18 cellular contexts compared by ENCODE assay signal in the genomic region with DNA sequence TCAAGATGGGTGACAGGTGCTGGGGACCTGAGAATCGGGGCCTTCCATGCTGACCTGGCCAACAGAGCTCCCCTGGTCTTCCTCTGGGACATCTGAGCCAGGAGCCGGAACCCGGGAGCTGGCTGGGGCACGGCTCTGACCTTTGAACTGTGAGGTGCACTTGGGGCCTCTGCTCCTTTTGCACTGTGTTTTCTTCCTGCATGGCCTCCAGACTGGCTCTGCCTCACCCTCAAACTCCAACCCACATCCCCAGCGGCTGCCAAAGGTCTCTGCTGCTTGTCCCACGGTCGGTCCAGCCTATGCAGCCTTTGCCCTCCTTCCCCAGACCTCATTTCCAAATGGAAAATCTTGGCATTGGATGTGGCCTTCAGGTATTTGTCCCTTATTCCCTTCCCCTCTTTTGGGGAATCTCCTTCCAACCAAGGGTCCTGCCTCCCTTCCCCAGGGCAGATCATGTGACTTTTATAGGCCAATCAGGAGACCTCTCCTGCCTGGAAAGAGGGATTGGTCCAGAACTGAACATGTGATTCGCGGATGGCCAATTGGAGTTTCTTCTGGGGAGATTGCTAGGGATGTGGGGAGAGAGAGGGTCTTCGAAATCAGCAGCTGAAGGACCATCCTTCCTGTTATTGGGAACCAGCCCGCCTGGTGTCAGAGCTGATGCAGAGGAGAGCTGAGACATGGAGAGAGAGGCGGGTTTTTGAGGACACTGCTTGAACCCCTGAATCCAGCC.
A peak's percentile ranks its signal among the peaks of the same experiment; 100 is the strongest.
DNase-seq lines count a peak whose midpoint lies in the region; ATAC-seq, FAIRE-seq and TF ChIP-seq lines count a peak whose summit lies in the region.
"Had no signal": no experiment of that assay in that cellular context is flagged by ENCODE, and none has a peak within 500 bp of the region (broad histone marks: within the 10 kb centered on the region; RNA-seq: fewer than 3 reads in every experiment).

No MANE protein-coding gene starts in this region.

- H3K4me1 ChIP-seq in A549 = peaks cover 11% of the 10 kb centered on the region; the same call in 2 of the 3 replicates
- H3K4me1 ChIP-seq in neuronal stem cell (ENCODE audit: control insufficient read depth in 2 of 2, insufficient read depth in 1 of 2, low read depth in 1 of 2, low read length in 2 of 2) = peaks cover 4 to 12% of the 10 kb centered on the region in 2 donors

- no peak for TF ChIP-seq EP300 in A549 (IDR thresholded peaks at IDR 0.05)

- peak overlapping the region; percentile 1 for H2BK15ac ChIP-seq in neuronal stem cell (ENCODE audit: low read length)

- FAIRE-seq in A549 (lab: Jason Lieb, UNC) = no peak

- no peak overlapping the region for H4K91ac ChIP-seq in neuronal stem cell (ENCODE audit: low read depth, low read length, poor library complexity)

- H3K9me3 ChIP-seq in A549 (no peaks in the 10 kb centered on the region), neuronal stem cell (replicated peaks in 1 of 2; ENCODE audit: control insufficient read depth in 2 of 2, insufficient read depth in 1 of 2, low read depth in 1 of 2, low read length in 2 of 2) (peaks cover 0 to 2% of the 10 kb centered on the region in 2 donors)
- H3K9me3 ChIP-seq: Caco-2 had no signal

- WGBS in A549 (ENCODE audit: missing lambda C conversion rate) = 59% methylated on average over 12 of the region's 12 CpGs
- no CpG with 5 or more reads among the region's 12 CpGs for WGBS in neuronal stem cell (ENCODE audit: extremely low coverage in 2 of 2, insufficient read length in 2 of 2, insufficient replicate concordance in 1 of 2), 2 donors

- POLR2A ChIA-PET in A549 (lab: Yijun Ruan, JAX) = no interaction called here
- POLR2A ChIA-PET in T-cell (lab: Charles Lee) = no interaction called here

- no peak overlapping the region for H2BK12ac ChIP-seq in neuronal stem cell (ENCODE audit: low read length)

- no peak for TF ChIP-seq CTCF in A549 (IDR thresholded peaks at IDR 0.05)

- H2AK5ac ChIP-seq in neuronal stem cell (ENCODE audit: low read depth, low read length) = no peak overlapping the region

- H2AFZ ChIP-seq in neuronal stem cell (ENCODE audit: low read length) = peak overlapping the region; percentile 3

- no peak overlapping the region for H2BK120ac ChIP-seq in neuronal stem cell (ENCODE audit: low read depth, low read length)

- no peak overlapping the region for H3K4me3 ChIP-seq in A549
- no peak overlapping the region for H3K4me3 ChIP-seq in neuronal stem cell (ENCODE audit: low read length in 2 of 2)

- H3K18ac ChIP-seq in neuronal stem cell (ENCODE audit: low read length) = no peak overlapping the region

- TF ChIP-seq RAD21 in A549 (conservative IDR thresholded peaks at IDR 0.05 in 1 of 2, IDR thresholded peaks at IDR 0.05 in 1 of 2) = no peak

- no peak overlapping the region for H3K27ac Mint-ChIP-seq in T-cell

- H3K36me3 Mint-ChIP-seq in T-cell = no peaks in the 10 kb centered on the region
- H3K36me3 Mint-ChIP-seq: CD14-positive monocyte had no signal

- intact Hi-C loops in left colon (cut with DNase I, micrococcal nuclease) = no loop called here

- no peaks in the 10 kb centered on the region for H3K36me3 ChIP-seq in neuronal stem cell (replicated peaks in 1 of 2; ENCODE audit: control insufficient read depth in 2 of 2, insufficient read depth in 2 of 2, low read length in 2 of 2)

- CTCF ChIA-PET in A549 (lab: Yijun Ruan, JAX) (no interaction called here), T-cell (lab: Charles Lee) (no interaction called here)

- H3K4me3 Mint-ChIP-seq in T-cell = no peak overlapping the region
- H3K4me3 Mint-ChIP-seq: CD14-positive monocyte, H9 had no signal

- H3K9ac ChIP-seq in neuronal stem cell (ENCODE audit: low read depth, low read length, poor library complexity) = no peak overlapping the region

- H3K79me1 ChIP-seq in neuronal stem cell (ENCODE audit: low read depth, low read length) = no peaks in the 10 kb centered on the region

- peaks cover 15 to 20% of the 10 kb centered on the region in 2 donors for H3K27me3 Mint-ChIP-seq in T-cell

- H2BK5ac ChIP-seq in neuronal stem cell (ENCODE audit: low read length) = no peak overlapping the region

- H3K27ac ChIP-seq in A549 (no peak overlapping the region), neuronal stem cell (replicated peaks; ENCODE audit: low read length) (no peak overlapping the region)
- H3K27ac ChIP-seq: RWPE1 had no signal

- DNase-seq in A549 (ENCODE audit: low read depth in 1 of 2, low spot score in 1 of 2) = no peak
- peak; percentile 23 for DNase-seq in SW480 (ENCODE audit: low spot score)
- peak in 1 of 2 donors; percentile 11 for DNase-seq in left colon
- no peak for DNase-seq in neuronal stem cell (ENCODE audit: low spot score)
- DNase-seq in T-cell = no peak
- no peak for DNase-seq in cerebellum (ENCODE audit: low spot score)
- no peak for DNase-seq in NCI-H345 (lab: John Stamatoyannopoulos, UW)
- DNase-seq: Caco-2; DMS53; H9; KBM-7; NCI-H1048; NCI-H2107; NCI-H69; NK-92 treated with Interleukin-12 subunit alpha and Interleukin-12 subunit beta, amount 100 ng/mL, for 24 hours; OCI-M1 had no signal

- no peak overlapping the region for H4K8ac ChIP-seq in neuronal stem cell (ENCODE audit: low read depth, low read length)

- ATAC-seq in A549 (no peak), left colon (peak; percentile 87), T-cell (replicated peaks in 1 of 4) (no peak)

- no peak overlapping the region for H3K4me2 ChIP-seq in A549
- no peak overlapping the region for H3K4me2 ChIP-seq in neuronal stem cell (ENCODE audit: insufficient read depth, low read length, poor library complexity, severe bottlenecking)

- TF ChIP-seq POLR2A in A549 (IDR thresholded peaks at IDR 0.05; ENCODE audit: low read length) = no peak

- peaks cover 0 to 6% (median 0%) of the 10 kb centered on the region in 3 experiments for H3K27me3 ChIP-seq in neuronal stem cell (ENCODE audit: control insufficient read depth in 3 of 3, insufficient read depth in 3 of 3, low read depth in 1 of 3, low read length in 3 of 3)

- no peaks in the 10 kb centered on the region for H3K4me1 Mint-ChIP-seq in T-cell

- H3K4ac ChIP-seq in neuronal stem cell (ENCODE audit: low read length) = no peak overlapping the region

- H3K23ac ChIP-seq in neuronal stem cell (ENCODE audit: low read depth, low read length, poor library complexity) = no peak overlapping the region

- H3K9me3 Mint-ChIP-seq in T-cell = no peaks in the 10 kb centered on the region

- H3K14ac ChIP-seq in neuronal stem cell (ENCODE audit: low read length) = no peak overlapping the region

TF ChIP-seq in A549, 52 proteins besides CTCF, POLR2A, EP300 and RAD21:
- TF ChIP-seq, protein P1, sequence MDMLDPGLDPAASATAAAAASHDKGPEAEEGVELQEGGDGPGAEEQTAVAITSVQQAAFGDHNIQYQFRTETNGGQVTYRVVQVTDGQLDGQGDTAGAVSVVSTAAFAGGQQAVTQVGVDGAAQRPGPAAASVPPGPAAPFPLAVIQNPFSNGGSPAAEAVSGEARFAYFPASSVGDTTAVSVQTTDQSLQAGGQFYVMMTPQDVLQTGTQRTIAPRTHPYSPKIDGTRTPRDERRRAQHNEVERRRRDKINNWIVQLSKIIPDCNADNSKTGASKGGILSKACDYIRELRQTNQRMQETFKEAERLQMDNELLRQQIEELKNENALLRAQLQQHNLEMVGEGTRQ (IDR thresholded peaks at IDR 0.05) = 0 out of 2 replicates have a peak, but pooled peaks have one; percentile 28
- TF ChIP-seq JUN (IDR thresholded peaks at IDR 0.05) (no peak), TFCP2L1 (CRISPR knock-in tag; IDR thresholded peaks at IDR 0.05) (no peak), HDAC2 (IDR thresholded peaks at IDR 0.05) (no peak)
